ENCODE assay signal across 8 cellular contexts in the genomic region with DNA sequence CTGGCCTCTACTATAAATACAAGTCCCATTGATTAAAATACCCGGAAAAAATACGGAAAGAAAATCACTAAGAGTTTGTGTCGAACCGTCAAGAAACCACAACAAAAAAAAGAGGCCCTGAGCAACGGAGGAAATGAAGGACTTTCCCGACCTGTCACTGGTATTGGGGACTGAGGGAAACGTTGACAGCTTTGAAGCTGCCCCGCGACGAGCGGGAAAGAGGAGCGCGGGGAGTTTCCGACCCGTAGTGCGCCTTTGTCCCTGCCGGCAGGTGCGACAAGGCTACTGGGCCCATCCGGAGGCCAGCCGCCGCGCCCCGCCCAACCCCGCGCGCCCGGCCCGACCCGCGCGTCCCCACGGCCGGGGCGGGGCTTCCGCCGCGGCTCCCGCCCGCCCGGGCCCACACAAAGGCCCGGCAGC. TPM values are rescaled to one million over a fixed set of nuclear protein-coding genes. Genes with fewer than 3 reads are reported as not detected.
A peak's percentile ranks its signal among the peaks of the same experiment; 100 is the strongest.
DNase-seq lines count a peak whose midpoint lies in the region; ATAC-seq and TF ChIP-seq lines count a peak whose summit lies in the region.

No MANE protein-coding gene starts in this region.

- H3K4me3 ChIP-seq in AG04450 (ENCODE audit: low read depth, low read length) (peak overlapping the region; percentile 99), choroid plexus epithelial cell (ENCODE audit: low read depth, low read length) (peak overlapping the region; percentile 75)

- no peak for TF ChIP-seq CTCF in AG04450 (IDR thresholded peaks at IDR 0.05; ENCODE audit: low read depth, low read length)
- no peak for TF ChIP-seq CTCF in choroid plexus epithelial cell (conservative IDR thresholded peaks at IDR 0.05; ENCODE audit: low read depth, low read length)

- POLR2A ChIA-PET in AG04450 (lab: Yijun Ruan, JAX) = interaction anchor here (0.6 to 1.0 kb wide), 2 partner anchors 20 to 149 kb away, joined by 3 to 4 read pairs; partner anchors contain the start of genes GLT8D1, SPCS1 and UQCC5

- CTCF ChIA-PET in AG04450 (lab: Charles Lee) = no interaction called here

- intact Hi-C loops in left colon (cut with DNase I, micrococcal nuclease) = no loop called here

- DNase-seq in AG04450 (ENCODE audit: low read depth, low spot score) (no peak), NCI-H226 (peak; percentile 24), choroid plexus epithelial cell (ENCODE audit: low read depth) (no peak), left colon (peak; percentile 82 to 87)
- DNase-seq in activated CD4-positive, CD25-positive, alpha-beta regulatory T cell treated with anti-CD3 and anti-CD28 coated beads, Interleukin-2, amount 50 U/mL, for 72 hours = peak; percentile 83
- DNase-seq in stimulated activated CD4-positive, alpha-beta T cell treated with anti-CD3 and anti-CD28 coated beads, Interleukin-1b, Interleukin-23, amount 100 ng/mL, for 48 hours = peak; percentile 89

- H3K27ac ChIP-seq in AG04450 (ENCODE audit: low read depth, low read length) = peak overlapping the region; percentile 48

- ATAC-seq in GM18873 (IDR thresholded peaks at IDR 0.05; ENCODE audit: low FRiP score, unreplicated experiment) = peak; percentile 58
- peak; percentile 76 for ATAC-seq in HG03108 (IDR thresholded peaks at IDR 0.05; ENCODE audit: unreplicated experiment)
- ATAC-seq in left colon = peak; percentile 86

- H3K27me3 ChIP-seq in AG04450 (ENCODE audit: control insufficient read depth, insufficient read depth, low read length) = no peaks in the 10 kb centered on the region

- no peaks in the 10 kb centered on the region for H3K9me3 ChIP-seq in AG04450 (ENCODE audit: control insufficient read depth, insufficient read depth, low read length)

RNA-seq across cellular contexts. Expression of gene PBRM1, which starts 0.4 kb away (rescaled TPM):
- 31.3 and 40.6 TPM in 2 replicates for polyA plus RNA-seq in AG04450 (2011; rRNA removed)
- 62.7 and 83.1 TPM in 2 replicates for polyA minus RNA-seq in AG04450 (2011; rRNA and poly(A)+ RNA removed)
- 10 to 100 TPM; 53.0 to 57.0 TPM for total RNA-seq in left colon

RNA-seq across cellular contexts. Expression of gene GNL3, which starts 0.5 kb away (rescaled TPM):
- 71.6 and 81.7 TPM in 2 replicates for polyA plus RNA-seq in AG04450 (2011; rRNA removed)
- 33.2 and 55.9 TPM in 2 replicates for polyA minus RNA-seq in AG04450 (2011; rRNA and poly(A)+ RNA removed)
- total RNA-seq in left colon = 10 to 100 TPM; 40.8 to 56.5 TPM

RNA-seq across cellular contexts. Expression of gene GLT8D1, which starts 20.3 kb away (rescaled TPM):
- polyA plus RNA-seq in AG04450 (2011; rRNA removed) = 127 and 147 TPM in 2 replicates
- polyA minus RNA-seq in AG04450 (2011; rRNA and poly(A)+ RNA removed) = 55.3 and 58.0 TPM in 2 replicates
- 10 to 100 TPM; 27.8 to 29.0 TPM for total RNA-seq in left colon

RNA-seq across cellular contexts. Expression of gene SPCS1, which starts 20.6 kb away (rescaled TPM):
- 135 and 161 TPM in 2 replicates for polyA plus RNA-seq in AG04450 (2011; rRNA removed)
- 47.9 and 64.0 TPM in 2 replicates for polyA minus RNA-seq in AG04450 (2011; rRNA and poly(A)+ RNA removed)
- 100 to 1,000 TPM in 1 of 2 donors, 10 to 100 TPM in 1; 95.4 to 101 TPM for total RNA-seq in left colon

Comparison
In these comparisons a context has a peak if more than half of its experiments do, and no peak if none do; other contexts are left out.
1. DNase-seq: peak in NCI-H226 (single experiment), activated CD4-positive, CD25-positive, alpha-beta regulatory T cell treated with anti-CD3 and anti-CD28 coated beads, Interleukin-2, amount 50 U/mL, for 72 hours (single experiment), left colon (2 of 2) and stimulated activated CD4-positive, alpha-beta T cell treated with anti-CD3 and anti-CD28 coated beads, Interleukin-1b, Interleukin-23, amount 100 ng/mL, for 48 hours (single experiment); none in AG04450 (single experiment) and choroid plexus epithelial cell (single experiment).
2. Peak in every context shown above with its lines, with median percentiles within 50 percentile points of each other: ATAC-seq.